Comparison of ENCODE assay signal across 1 cellular context in the genomic region with DNA sequence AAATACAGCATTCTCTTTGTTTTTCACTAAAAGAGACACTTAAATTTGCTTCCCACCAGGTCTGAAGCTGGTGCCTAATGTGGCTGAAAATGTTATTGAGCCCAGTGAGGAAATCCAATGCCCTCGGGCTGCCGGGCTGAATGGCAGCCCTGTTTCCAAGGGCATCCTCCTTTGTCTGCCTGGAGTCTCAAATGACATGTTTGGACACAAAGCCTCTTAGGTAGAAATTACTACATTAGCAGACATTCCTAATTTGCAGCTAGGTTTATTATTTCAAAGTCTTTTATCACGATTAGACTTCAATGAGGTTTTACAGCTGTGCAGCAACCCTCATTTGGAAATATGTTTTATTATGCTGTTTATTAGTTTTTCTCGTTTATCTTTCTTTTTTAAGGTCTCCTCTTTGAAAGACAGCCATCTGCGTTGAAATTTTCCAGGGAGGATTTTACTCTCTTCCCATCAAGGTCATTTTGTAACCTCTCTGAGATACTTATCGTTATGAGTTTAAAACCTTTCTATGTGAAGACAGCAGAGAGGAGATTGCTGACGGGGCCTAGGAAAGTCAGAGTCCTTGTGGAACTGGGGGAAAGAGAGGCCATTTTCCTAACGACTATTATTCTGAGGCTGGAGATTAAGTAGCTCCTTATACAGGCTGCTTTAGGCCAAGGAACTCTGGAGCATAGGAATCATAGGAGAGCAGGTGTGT.
TF ChIP-seq lines count a peak whose summit lies in the region.

No MANE protein-coding gene starts in this region.

TF ChIP-seq in HEK293, 187 proteins besides CTCF, POLR2A, EP300 and RAD21 (continued from another document):
- TF ChIP-seq, protein P1, sequence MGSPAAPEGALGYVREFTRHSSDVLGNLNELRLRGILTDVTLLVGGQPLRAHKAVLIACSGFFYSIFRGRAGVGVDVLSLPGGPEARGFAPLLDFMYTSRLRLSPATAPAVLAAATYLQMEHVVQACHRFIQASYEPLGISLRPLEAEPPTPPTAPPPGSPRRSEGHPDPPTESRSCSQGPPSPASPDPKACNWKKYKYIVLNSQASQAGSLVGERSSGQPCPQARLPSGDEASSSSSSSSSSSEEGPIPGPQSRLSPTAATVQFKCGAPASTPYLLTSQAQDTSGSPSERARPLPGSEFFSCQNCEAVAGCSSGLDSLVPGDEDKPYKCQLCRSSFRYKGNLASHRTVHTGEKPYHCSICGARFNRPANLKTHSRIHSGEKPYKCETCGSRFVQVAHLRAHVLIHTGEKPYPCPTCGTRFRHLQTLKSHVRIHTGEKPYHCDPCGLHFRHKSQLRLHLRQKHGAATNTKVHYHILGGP (tag by site-specific recombination; IDR thresholded peaks at IDR 0.05): no peak
- TF ChIP-seq WT1 (tag by site-specific recombination; IDR thresholded peaks at IDR 0.05) (peak; percentile 89), FEZF1 (tag by site-specific recombination; IDR thresholded peaks at IDR 0.05) (peak; percentile 57; the same call in 1 of the 2 replicates), AEBP2 (tag by site-specific recombination; IDR thresholded peaks at IDR 0.05; ENCODE audit: borderline replicate concordance) (no peak), ZNF670 (tag by site-specific recombination; IDR thresholded peaks at IDR 0.05; ENCODE audit: low read depth) (no peak), ZXDB (tag by site-specific recombination; IDR thresholded peaks at IDR 0.05) (peak; percentile 66), KLF17 (tag by site-specific recombination; IDR thresholded peaks at IDR 0.05) (no peak)
TF ChIP-seq in HEK293: peak in this region for 10.
